In genomic region chrX:74251006-74251930, GRCh38 we compare ENCODE assay signal across 10 cellular contexts. TPM values are rescaled to one million over a fixed set of nuclear protein-coding genes. Genes with fewer than 3 reads are reported as not detected.
DNase-seq lines count a peak whose midpoint lies in the region; ATAC-seq and TF ChIP-seq lines count a peak whose summit lies in the region.
"Had no signal": no experiment of that assay in that cellular context is flagged by ENCODE, and none has a peak within 500 bp of the region (broad histone marks: within the 10 kb centered on the region; RNA-seq: fewer than 3 reads in every experiment).

No MANE protein-coding gene starts in this region.

- ATAC-seq in HG03039 (IDR thresholded peaks at IDR 0.05; ENCODE audit: unreplicated experiment) (no peak), GM21737 (IDR thresholded peaks at IDR 0.05; ENCODE audit: unreplicated experiment) (no peak), GM18520 (IDR thresholded peaks at IDR 0.05; ENCODE audit: unreplicated experiment) (no peak)

- H3K4me1 ChIP-seq in prostate gland (replicated peaks), result no peaks in the 10 kb centered on the region

- peak overlapping the region in 1 of 2 donors; percentile 56 for H3K27ac ChIP-seq in prostate gland

- H3K36me3 ChIP-seq in prostate gland, result no peaks in the 10 kb centered on the region

- no peak for TF ChIP-seq POLR2A in prostate gland (IDR thresholded peaks at IDR 0.05)

- intact Hi-C loops in prostate gland (cut with DNase I), result no loop called here

- H3K9me3 ChIP-seq in prostate gland, result no peaks in the 10 kb centered on the region

- WGBS in prostate gland, result 38% methylated on average over 2 of the region's 2 CpGs

- no peaks in the 10 kb centered on the region for H3K27me3 ChIP-seq in prostate gland (replicated peaks; ENCODE audit: insufficient read depth)

- TF ChIP-seq CTCF in fibroblast of the aortic adventitia (IDR thresholded peaks at IDR 0.05; ENCODE audit: insufficient read depth, low read length) (no peak), prostate gland (IDR thresholded peaks at IDR 0.05) (no peak)

- DNase-seq in GM03348 (ENCODE audit: low spot score) (peak; percentile 29), SIG-M5 (lab: John Stamatoyannopoulos, UW) (peak; percentile 44), fibroblast of the aortic adventitia (ENCODE audit: low read depth) (peak; percentile 62), prostate gland (ENCODE audit: low spot score) (peak; percentile 26)
- DNase-seq in effector CD4-positive, alpha-beta T cell, result no peak
- DNase-seq: activated CD4-positive, alpha-beta memory T cell treated with anti-CD3 and anti-CD28 coated beads, Interleukin-2, amount 10 ng/mL, durations not matched to agents 7 days and 5 days; NCI-H1436 had no signal

- no peak overlapping the region for H3K4me3 ChIP-seq in fibroblast of the aortic adventitia (ENCODE audit: low read depth, low read length)
- H3K4me3 ChIP-seq in prostate gland, result no peak overlapping the region

RNA-seq across cellular contexts. Expression of gene ZCCHC13, which starts 52.7 kb away (rescaled TPM):
- not detected in 2 replicates for total RNA-seq in fibroblast of the aortic adventitia (ENCODE audit: low replicate concordance)
- total RNA-seq in prostate gland, result 1 to 10 TPM in 1 of 2 donors, not detected in 1; 3.7 TPM
- total RNA-seq: activated CD4-positive, alpha-beta memory T cell treated with anti-CD3 and anti-CD28 coated beads, Interleukin-2, amount 10 ng/mL, durations not matched to agents 7 days and 5 days had no signal
